ENCODE assay signal across 1 cellular context in genomic region chr2:241620419-241620769, GRCh38.
TF ChIP-seq lines count a peak whose summit lies in the region.

No MANE protein-coding gene starts in this region.

TF ChIP-seq in A549, 52 proteins besides CTCF, POLR2A, EP300 and RAD21 (continued from another document):
- TF ChIP-seq REST (IDR thresholded peaks at IDR 0.05), result no peak
- TF ChIP-seq ESRRA (IDR thresholded peaks at IDR 0.05; ENCODE audit: borderline replicate concordance, low read length), result no peak
TF ChIP-seq in A549: peak in this region for 2.
